15 cellular contexts compared by ENCODE assay signal in the genomic region with DNA sequence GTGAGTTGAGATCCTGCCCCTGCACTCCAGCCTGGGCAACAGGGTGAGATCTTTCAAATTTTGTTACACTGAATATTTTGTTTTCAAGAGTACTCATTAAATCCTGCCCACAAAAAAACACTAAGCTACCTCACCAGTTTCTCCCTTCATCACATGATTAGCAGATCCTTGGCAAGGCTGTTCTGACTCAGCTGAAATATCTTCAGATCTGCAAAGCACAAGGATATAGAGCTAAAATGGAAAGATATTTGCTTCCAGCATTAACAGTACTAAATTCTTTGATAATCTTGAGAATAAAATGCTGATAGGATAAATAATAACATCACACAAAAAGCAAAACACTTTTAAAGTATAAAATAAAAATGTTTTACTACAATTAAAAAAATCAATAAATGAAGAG. TPM values are rescaled to one million over a fixed set of nuclear protein-coding genes. Genes with fewer than 3 reads are reported as not detected.
A peak's percentile ranks its signal among the peaks of the same experiment; 100 is the strongest.
DNase-seq lines count a peak whose midpoint lies in the region; ATAC-seq, FAIRE-seq and TF ChIP-seq lines count a peak whose summit lies in the region.
"Had no signal": no experiment of that assay in that cellular context is flagged by ENCODE, and none has a peak within 500 bp of the region (broad histone marks: within the 10 kb centered on the region; RNA-seq: fewer than 3 reads in every experiment).

No MANE protein-coding gene starts in this region.

- no peak overlapping the region for H3K4me3 ChIP-seq in A549
- H3K4me3 ChIP-seq in GM23338, result no peak overlapping the region
- no peak overlapping the region for H3K4me3 ChIP-seq in right cardiac atrium (ENCODE audit: low read length)
- H3K4me3 ChIP-seq: right atrium auricular region had no signal

- H2AFZ ChIP-seq in GM23338, result no peak overlapping the region

- TF ChIP-seq POLR2A in A549 (IDR thresholded peaks at IDR 0.05; ENCODE audit: low read length), result no peak

- H3K9me3 Mint-ChIP-seq in GM23338 (no peaks in the 10 kb centered on the region), brain (no peaks in the 10 kb centered on the region)
- H3K9me3 Mint-ChIP-seq: activated CD4-positive, alpha-beta memory T cell treated with anti-CD3 and anti-CD28 coated beads, Interleukin-2, amount 10 ng/mL, durations not matched to agents 7 days and 5 days; type B pancreatic cell had no signal

- CTCF ChIA-PET in A549 (lab: Yijun Ruan, JAX), result interaction anchor here (0.9 to 1.9 kb wide), 3 partner anchors 9 to 473 kb away, joined by 3 to 7 read pairs (median 3); no protein-coding TSS in a partner anchor

- no peaks in the 10 kb centered on the region for H3K9me2 ChIP-seq in GM23338 (ENCODE audit: insufficient read depth)

- no peaks in the 10 kb centered on the region for H3K9me3 ChIP-seq in A549
- no peaks in the 10 kb centered on the region for H3K9me3 ChIP-seq in right cardiac atrium (ENCODE audit: control insufficient read depth, low read length)
- H3K9me3 ChIP-seq: right atrium auricular region had no signal

- peak overlapping the region; percentile 69; the same call in 1 of the 2 replicates for H3K27ac Mint-ChIP-seq in GM23338
- H3K27ac Mint-ChIP-seq in brain, result peak overlapping the region in 3 of 5 experiments; percentile 43 to 49 (median 46)
- H3K27ac Mint-ChIP-seq: activated CD4-positive, alpha-beta memory T cell treated with anti-CD3 and anti-CD28 coated beads, Interleukin-2, amount 10 ng/mL, durations not matched to agents 7 days and 5 days; type B pancreatic cell had no signal

- H3K27me3 ChIP-seq in GM23338 (ENCODE audit: insufficient read depth) (no peaks in the 10 kb centered on the region), right cardiac atrium (ENCODE audit: control insufficient read depth, insufficient read depth) (no peaks in the 10 kb centered on the region)
- H3K27me3 ChIP-seq: right atrium auricular region had no signal

- no peaks in the 10 kb centered on the region for H4K20me1 ChIP-seq in GM23338 (replicated peaks; ENCODE audit: insufficient read depth)

- TF ChIP-seq RAD21 in A549 (conservative IDR thresholded peaks at IDR 0.05 in 1 of 2, IDR thresholded peaks at IDR 0.05 in 1 of 2), result no peak

- H3F3A ChIP-seq in GM23338 (replicated peaks; ENCODE audit: low read depth), result no peaks in the 10 kb centered on the region

- H3K27ac ChIP-seq in A549 (no peak overlapping the region), GM23338 (ENCODE audit: low read depth) (peak overlapping the region; percentile 63), right cardiac atrium (ENCODE audit: low read length) (no peak overlapping the region)
- H3K27ac ChIP-seq: C4-2B, right atrium auricular region had no signal

- no peaks in the 10 kb centered on the region for H3K4me1 ChIP-seq in A549
- H3K4me1 ChIP-seq in GM23338 (ENCODE audit: insufficient read depth), result no peaks in the 10 kb centered on the region
- no peaks in the 10 kb centered on the region for H3K4me1 ChIP-seq in right cardiac atrium (ENCODE audit: control insufficient read depth, insufficient read depth, low read length)
- H3K4me1 ChIP-seq: right atrium auricular region had no signal

- no peak overlapping the region for H3K4me3 Mint-ChIP-seq in GM23338
- no peak overlapping the region for H3K4me3 Mint-ChIP-seq in brain
- H3K4me3 Mint-ChIP-seq: activated CD4-positive, alpha-beta memory T cell treated with anti-CD3 and anti-CD28 coated beads, Interleukin-2, amount 10 ng/mL, durations not matched to agents 7 days and 5 days; type B pancreatic cell had no signal

- intact Hi-C loops in right cardiac atrium (cut with DNase I), result no loop called here

- H3K27me3 Mint-ChIP-seq in GM23338 (ENCODE audit: insufficient read depth, low read depth, poor library complexity) (peaks cover 4% of the 10 kb centered on the region), brain (no peaks in the 10 kb centered on the region)
- H3K27me3 Mint-ChIP-seq: activated CD4-positive, alpha-beta memory T cell treated with anti-CD3 and anti-CD28 coated beads, Interleukin-2, amount 10 ng/mL, durations not matched to agents 7 days and 5 days; type B pancreatic cell had no signal

- TF ChIP-seq CTCF in A549 (IDR thresholded peaks at IDR 0.05), result no peak
- no peak for TF ChIP-seq CTCF in GM23338 (conservative IDR thresholded peaks at IDR 0.05; ENCODE audit: low read depth in 2 of 2)
- TF ChIP-seq CTCF in brain (conservative IDR thresholded peaks at IDR 0.05), result no peak

- ATAC-seq in A549 (no peak), GM23338 (no peak), right cardiac atrium (no peak)

- peaks cover 4% of the 10 kb centered on the region; the same call in 1 of the 2 replicates for H3K36me3 ChIP-seq in GM23338 (ENCODE audit: insufficient read depth)

- H3K36me3 Mint-ChIP-seq in GM23338 (ENCODE audit: low read depth) (peaks cover 27% of the 10 kb centered on the region; the same call in 2 of the 3 replicates), brain (peaks cover 62% of the 10 kb centered on the region)

- no peaks in the 10 kb centered on the region for H3K79me2 ChIP-seq in GM23338 (replicated peaks; ENCODE audit: insufficient read depth)

- FAIRE-seq in A549 (lab: Jason Lieb, UNC), result no peak

- POLR2A ChIA-PET in A549 (lab: Yijun Ruan, JAX), result no interaction called here

- H3K4me2 ChIP-seq in A549 (no peak overlapping the region), GM23338 (no peak overlapping the region)

- peaks cover 4% of the 10 kb centered on the region; the same call in 2 of the 3 replicates for H3K4me1 Mint-ChIP-seq in GM23338
- H3K4me1 Mint-ChIP-seq in brain, result peaks cover 11% of the 10 kb centered on the region

- DNase-seq in A549 (ENCODE audit: low read depth in 1 of 2, low spot score in 1 of 2) (no peak), GM23338 (ENCODE audit: low spot score) (no peak), iris pigment epithelial cell (ENCODE audit: low read depth) (peak; percentile 82), DMS153 (lab: John Stamatoyannopoulos, UW) (no peak), SW480 (ENCODE audit: low spot score) (no peak), superior temporal gyrus (ENCODE audit: extremely low spot score) (no peak), right cardiac atrium (no peak)
- DNase-seq: activated CD4-positive, alpha-beta memory T cell treated with anti-CD3 and anti-CD28 coated beads, Interleukin-2, amount 10 ng/mL, durations not matched to agents 7 days and 5 days; activated naive CD4-positive, alpha-beta T cell treated with Interleukin-2 at 50 U/mL for 16 hours; effector CD4-positive, alpha-beta T cell; NCI-H1436 treated with DMSO at 0.1 percent for 48 hours had no signal

- no peak for TF ChIP-seq EP300 in A549 (IDR thresholded peaks at IDR 0.05)

TF ChIP-seq in A549, 52 proteins besides CTCF, POLR2A, EP300 and RAD21:
- TF ChIP-seq MAFK (IDR thresholded peaks at IDR 0.05; ENCODE audit: partially characterized antibody), result peak; percentile 2
- TF ChIP-seq HOXA7 (CRISPR knock-in tag; IDR thresholded peaks at IDR 0.05), result no peak

TF ChIP-seq in GM23338, 12 proteins besides CTCF, POLR2A, EP300 and RAD21 (continues in another document):
- TF ChIP-seq JUNB (IDR thresholded peaks at IDR 0.05; ENCODE audit: unreplicated experiment) (no peak), CREB1 (CRISPR knock-in tag; IDR thresholded peaks at IDR 0.05; ENCODE audit: low read depth) (no peak), ZNF331 (CRISPR knock-in tag; IDR thresholded peaks at IDR 0.05; ENCODE audit: low read depth) (no peak)
- TF ChIP-seq, protein P1, sequence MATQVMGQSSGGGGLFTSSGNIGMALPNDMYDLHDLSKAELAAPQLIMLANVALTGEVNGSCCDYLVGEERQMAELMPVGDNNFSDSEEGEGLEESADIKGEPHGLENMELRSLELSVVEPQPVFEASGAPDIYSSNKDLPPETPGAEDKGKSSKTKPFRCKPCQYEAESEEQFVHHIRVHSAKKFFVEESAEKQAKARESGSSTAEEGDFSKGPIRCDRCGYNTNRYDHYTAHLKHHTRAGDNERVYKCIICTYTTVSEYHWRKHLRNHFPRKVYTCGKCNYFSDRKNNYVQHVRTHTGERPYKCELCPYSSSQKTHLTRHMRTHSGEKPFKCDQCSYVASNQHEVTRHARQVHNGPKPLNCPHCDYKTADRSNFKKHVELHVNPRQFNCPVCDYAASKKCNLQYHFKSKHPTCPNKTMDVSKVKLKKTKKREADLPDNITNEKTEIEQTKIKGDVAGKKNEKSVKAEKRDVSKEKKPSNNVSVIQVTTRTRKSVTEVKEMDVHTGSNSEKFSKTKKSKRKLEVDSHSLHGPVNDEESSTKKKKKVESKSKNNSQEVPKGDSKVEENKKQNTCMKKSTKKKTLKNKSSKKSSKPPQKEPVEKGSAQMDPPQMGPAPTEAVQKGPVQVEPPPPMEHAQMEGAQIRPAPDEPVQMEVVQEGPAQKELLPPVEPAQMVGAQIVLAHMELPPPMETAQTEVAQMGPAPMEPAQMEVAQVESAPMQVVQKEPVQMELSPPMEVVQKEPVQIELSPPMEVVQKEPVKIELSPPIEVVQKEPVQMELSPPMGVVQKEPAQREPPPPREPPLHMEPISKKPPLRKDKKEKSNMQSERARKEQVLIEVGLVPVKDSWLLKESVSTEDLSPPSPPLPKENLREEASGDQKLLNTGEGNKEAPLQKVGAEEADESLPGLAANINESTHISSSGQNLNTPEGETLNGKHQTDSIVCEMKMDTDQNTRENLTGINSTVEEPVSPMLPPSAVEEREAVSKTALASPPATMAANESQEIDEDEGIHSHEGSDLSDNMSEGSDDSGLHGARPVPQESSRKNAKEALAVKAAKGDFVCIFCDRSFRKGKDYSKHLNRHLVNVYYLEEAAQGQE (IDR thresholded peaks at IDR 0.05; ENCODE audit: unreplicated experiment), result no peak
- TF ChIP-seq, protein P2, sequence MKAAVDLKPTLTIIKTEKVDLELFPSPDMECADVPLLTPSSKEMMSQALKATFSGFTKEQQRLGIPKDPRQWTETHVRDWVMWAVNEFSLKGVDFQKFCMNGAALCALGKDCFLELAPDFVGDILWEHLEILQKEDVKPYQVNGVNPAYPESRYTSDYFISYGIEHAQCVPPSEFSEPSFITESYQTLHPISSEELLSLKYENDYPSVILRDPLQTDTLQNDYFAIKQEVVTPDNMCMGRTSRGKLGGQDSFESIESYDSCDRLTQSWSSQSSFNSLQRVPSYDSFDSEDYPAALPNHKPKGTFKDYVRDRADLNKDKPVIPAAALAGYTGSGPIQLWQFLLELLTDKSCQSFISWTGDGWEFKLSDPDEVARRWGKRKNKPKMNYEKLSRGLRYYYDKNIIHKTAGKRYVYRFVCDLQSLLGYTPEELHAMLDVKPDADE (IDR thresholded peaks at IDR 0.05), result no peak

RNA-seq across cellular contexts. Expression of a gene that starts 28.3 kb away (rescaled TPM):
- 53.9 and 59.6 TPM in 2 replicates for polyA plus RNA-seq in A549 (2011; rRNA removed)
- 36.0 and 37.3 TPM in 2 replicates for polyA plus RNA-seq in A549 (2012; cell fraction: cytosol; rRNA removed)
- 22.6 and 34.9 TPM in 2 replicates for polyA plus RNA-seq in A549 (2012; cell fraction: nucleus; rRNA removed)
- polyA plus RNA-seq in A549 (2017; fragmentation: RNase III; extraction: RNeasy Plus Mini Kit Qiagen cat#74134 plus additional on column Dnase treatment), result 61.4 to 65.8 TPM (median 63.9 TPM) in 3 replicates
- 44.3 and 44.7 TPM in 2 replicates for polyA minus RNA-seq in A549 (2011; rRNA and poly(A)+ RNA removed)
- 133 and 139 TPM in 2 replicates for total RNA-seq in GM23338 (2014; rRNA removed; shearing (Covaris generic))
- 64.7 and 74.7 TPM in 2 replicates for polyA plus RNA-seq in GM23338 (2016; fragmentation: Nextera tagmentation; extraction: Ambion mirVana)
- polyA plus RNA-seq in brain (ENCODE audit: insufficient read depth, low read depth, low replicate concordance), result 37.8 TPM
- total RNA-seq in right cardiac atrium, result 1 to 10 TPM; 5.1 to 5.8 (median 5.4) TPM
- polyA plus RNA-seq in right cardiac atrium, result 2.5 TPM
